Comparison of ENCODE assay signal across 1 cellular context in the genomic region with DNA sequence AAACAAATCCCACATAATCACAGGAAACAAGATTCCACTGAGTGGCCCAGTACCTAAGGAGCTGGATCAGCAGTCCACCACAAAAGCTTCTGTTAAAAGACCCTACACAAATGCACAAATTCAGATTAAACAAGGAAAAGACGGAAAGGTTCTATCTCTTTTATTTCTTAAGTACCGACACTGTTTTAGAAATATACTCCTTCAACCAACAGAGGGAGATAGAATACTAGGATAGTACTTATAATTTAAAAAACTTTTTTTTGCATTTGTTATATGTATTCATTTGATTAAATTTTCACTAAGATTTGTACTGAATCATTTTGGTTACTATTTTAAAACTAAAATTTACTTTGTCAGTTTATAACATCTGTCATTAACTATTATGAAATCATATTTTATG.
TF ChIP-seq lines count a peak whose summit lies in the region.

No MANE protein-coding gene starts in this region.

TF ChIP-seq in GM23338, 12 proteins besides CTCF, POLR2A, EP300 and RAD21 (continued from another document):
- TF ChIP-seq, protein P1, sequence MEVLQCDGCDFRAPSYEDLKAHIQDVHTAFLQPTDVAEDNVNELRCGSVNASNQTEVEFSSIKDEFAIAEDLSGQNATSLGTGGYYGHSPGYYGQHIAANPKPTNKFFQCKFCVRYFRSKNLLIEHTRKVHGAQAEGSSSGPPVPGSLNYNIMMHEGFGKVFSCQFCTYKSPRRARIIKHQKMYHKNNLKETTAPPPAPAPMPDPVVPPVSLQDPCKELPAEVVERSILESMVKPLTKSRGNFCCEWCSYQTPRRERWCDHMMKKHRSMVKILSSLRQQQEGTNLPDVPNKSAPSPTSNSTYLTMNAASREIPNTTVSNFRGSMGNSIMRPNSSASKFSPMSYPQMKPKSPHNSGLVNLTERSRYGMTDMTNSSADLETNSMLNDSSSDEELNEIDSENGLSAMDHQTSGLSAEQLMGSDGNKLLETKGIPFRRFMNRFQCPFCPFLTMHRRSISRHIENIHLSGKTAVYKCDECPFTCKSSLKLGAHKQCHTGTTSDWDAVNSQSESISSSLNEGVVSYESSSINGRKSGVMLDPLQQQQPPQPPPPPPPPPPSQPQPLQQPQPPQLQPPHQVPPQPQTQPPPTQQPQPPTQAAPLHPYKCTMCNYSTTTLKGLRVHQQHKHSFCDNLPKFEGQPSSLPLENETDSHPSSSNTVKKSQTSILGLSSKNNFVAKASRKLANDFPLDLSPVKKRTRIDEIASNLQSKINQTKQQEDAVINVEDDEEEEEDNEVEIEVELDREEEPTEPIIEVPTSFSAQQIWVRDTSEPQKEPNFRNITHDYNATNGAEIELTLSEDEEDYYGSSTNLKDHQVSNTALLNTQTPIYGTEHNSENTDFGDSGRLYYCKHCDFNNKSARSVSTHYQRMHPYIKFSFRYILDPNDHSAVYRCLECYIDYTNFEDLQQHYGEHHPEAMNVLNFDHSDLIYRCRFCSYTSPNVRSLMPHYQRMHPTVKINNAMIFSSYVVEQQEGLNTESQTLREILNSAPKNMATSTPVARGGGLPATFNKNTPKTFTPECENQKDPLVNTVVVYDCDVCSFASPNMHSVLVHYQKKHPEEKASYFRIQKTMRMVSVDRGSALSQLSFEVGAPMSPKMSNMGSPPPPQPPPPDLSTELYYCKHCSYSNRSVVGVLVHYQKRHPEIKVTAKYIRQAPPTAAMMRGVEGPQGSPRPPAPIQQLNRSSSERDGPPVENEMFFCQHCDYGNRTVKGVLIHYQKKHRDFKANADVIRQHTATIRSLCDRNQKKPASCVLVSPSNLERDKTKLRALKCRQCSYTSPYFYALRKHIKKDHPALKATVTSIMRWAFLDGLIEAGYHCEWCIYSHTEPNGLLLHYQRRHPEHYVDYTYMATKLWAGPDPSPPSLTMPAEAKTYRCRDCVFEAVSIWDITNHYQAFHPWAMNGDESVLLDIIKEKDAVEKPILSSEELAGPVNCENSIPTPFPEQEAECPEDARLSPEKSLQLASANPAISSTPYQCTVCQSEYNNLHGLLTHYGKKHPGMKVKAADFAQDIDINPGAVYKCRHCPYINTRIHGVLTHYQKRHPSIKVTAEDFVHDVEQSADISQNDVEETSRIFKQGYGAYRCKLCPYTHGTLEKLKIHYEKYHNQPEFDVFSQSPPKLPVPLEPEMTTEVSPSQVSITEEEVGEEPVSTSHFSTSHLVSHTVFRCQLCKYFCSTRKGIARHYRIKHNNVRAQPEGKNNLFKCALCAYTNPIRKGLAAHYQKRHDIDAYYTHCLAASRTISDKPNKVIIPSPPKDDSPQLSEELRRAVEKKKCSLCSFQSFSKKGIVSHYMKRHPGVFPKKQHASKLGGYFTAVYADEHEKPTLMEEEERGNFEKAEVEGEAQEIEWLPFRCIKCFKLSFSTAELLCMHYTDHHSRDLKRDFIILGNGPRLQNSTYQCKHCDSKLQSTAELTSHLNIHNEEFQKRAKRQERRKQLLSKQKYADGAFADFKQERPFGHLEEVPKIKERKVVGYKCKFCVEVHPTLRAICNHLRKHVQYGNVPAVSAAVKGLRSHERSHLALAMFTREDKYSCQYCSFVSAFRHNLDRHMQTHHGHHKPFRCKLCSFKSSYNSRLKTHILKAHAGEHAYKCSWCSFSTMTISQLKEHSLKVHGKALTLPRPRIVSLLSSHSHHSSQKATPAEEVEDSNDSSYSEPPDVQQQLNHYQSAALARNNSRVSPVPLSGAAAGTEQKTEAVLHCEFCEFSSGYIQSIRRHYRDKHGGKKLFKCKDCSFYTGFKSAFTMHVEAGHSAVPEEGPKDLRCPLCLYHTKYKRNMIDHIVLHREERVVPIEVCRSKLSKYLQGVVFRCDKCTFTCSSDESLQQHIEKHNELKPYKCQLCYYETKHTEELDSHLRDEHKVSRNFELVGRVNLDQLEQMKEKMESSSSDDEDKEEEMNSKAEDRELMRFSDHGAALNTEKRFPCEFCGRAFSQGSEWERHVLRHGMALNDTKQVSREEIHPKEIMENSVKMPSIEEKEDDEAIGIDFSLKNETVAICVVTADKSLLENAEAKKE (CRISPR knock-in tag; IDR thresholded peaks at IDR 0.05): no peak
- TF ChIP-seq, protein P2, sequence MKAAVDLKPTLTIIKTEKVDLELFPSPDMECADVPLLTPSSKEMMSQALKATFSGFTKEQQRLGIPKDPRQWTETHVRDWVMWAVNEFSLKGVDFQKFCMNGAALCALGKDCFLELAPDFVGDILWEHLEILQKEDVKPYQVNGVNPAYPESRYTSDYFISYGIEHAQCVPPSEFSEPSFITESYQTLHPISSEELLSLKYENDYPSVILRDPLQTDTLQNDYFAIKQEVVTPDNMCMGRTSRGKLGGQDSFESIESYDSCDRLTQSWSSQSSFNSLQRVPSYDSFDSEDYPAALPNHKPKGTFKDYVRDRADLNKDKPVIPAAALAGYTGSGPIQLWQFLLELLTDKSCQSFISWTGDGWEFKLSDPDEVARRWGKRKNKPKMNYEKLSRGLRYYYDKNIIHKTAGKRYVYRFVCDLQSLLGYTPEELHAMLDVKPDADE (IDR thresholded peaks at IDR 0.05): no peak
- TF ChIP-seq, protein P3, sequence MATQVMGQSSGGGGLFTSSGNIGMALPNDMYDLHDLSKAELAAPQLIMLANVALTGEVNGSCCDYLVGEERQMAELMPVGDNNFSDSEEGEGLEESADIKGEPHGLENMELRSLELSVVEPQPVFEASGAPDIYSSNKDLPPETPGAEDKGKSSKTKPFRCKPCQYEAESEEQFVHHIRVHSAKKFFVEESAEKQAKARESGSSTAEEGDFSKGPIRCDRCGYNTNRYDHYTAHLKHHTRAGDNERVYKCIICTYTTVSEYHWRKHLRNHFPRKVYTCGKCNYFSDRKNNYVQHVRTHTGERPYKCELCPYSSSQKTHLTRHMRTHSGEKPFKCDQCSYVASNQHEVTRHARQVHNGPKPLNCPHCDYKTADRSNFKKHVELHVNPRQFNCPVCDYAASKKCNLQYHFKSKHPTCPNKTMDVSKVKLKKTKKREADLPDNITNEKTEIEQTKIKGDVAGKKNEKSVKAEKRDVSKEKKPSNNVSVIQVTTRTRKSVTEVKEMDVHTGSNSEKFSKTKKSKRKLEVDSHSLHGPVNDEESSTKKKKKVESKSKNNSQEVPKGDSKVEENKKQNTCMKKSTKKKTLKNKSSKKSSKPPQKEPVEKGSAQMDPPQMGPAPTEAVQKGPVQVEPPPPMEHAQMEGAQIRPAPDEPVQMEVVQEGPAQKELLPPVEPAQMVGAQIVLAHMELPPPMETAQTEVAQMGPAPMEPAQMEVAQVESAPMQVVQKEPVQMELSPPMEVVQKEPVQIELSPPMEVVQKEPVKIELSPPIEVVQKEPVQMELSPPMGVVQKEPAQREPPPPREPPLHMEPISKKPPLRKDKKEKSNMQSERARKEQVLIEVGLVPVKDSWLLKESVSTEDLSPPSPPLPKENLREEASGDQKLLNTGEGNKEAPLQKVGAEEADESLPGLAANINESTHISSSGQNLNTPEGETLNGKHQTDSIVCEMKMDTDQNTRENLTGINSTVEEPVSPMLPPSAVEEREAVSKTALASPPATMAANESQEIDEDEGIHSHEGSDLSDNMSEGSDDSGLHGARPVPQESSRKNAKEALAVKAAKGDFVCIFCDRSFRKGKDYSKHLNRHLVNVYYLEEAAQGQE (IDR thresholded peaks at IDR 0.05; ENCODE audit: unreplicated experiment): no peak
- TF ChIP-seq POLR2AphosphoS5 (IDR thresholded peaks at IDR 0.05; ENCODE audit: low read depth) (no peak), STAT1 (IDR thresholded peaks at IDR 0.05; ENCODE audit: unreplicated experiment) (no peak)
TF ChIP-seq in GM23338: peak in this region for 0.
